20 cellular contexts compared by ENCODE assay signal in the genomic region with DNA sequence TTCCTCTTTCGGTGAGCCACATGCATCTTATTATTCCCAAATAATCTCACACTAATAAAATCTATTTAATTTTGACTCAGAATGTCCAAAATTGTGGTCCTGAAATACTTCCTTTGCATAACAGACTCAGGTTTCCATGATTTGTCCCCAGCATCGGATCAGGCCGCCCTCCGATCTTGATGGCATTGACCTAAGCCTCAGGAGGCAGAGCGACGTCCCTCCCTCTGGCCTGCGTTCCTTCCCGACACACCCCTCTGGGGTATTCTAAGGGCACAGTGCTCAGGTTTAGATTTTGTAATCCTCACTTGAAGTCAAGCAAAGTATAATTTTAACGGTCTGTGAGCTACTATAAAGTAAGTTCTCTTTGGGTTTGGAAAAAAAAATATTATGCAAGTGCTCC.
"Had no signal": no experiment of that assay in that cellular context is flagged by ENCODE, and none has a peak within 500 bp of the region (broad histone marks: within the 10 kb centered on the region; RNA-seq: fewer than 3 reads in every experiment).

No MANE protein-coding gene starts in this region.

- H3K27me3 ChIP-seq: SJSA1 had no signal

- DNase-seq: KBM-7, MV-4-11, NCI-H1048, NCI-H1105, NCI-H1417 treated with DMSO at 0.1 percent for 48 hours, NCI-H146, NCI-H1694 treated with DMSO at 0.1 percent for 48 hours, NCI-H1930, NCI-H2081, NCI-H2107, NCI-H2227 treated with DMSO at 0.1 percent for 48 hours, NCI-H510A, NCI-H524 treated with DMSO at 0.1 percent for 48 hours, NCI-H69, NCI-H774, Right ventricle myocardium superior, RPMI8226, SIG-M5 had no signal

- H3K4me3 ChIP-seq: SJSA1, SK-N-MC had no signal

- H3K4me1 ChIP-seq: SJSA1 had no signal

- H3K36me3 ChIP-seq: SJSA1 had no signal

- H3K27ac ChIP-seq: SJSA1, SK-N-MC had no signal
